Comparison of ENCODE assay signal across 1 cellular context in genomic region chr5:142767925-142768324, GRCh38.
TF ChIP-seq lines count a peak whose summit lies in the region.

No MANE protein-coding gene starts in this region.

TF ChIP-seq in H1, 55 proteins besides CTCF, POLR2A, EP300 and RAD21 (continued from another document):
- TF ChIP-seq SRF (IDR thresholded peaks at IDR 0.05; ENCODE audit: low read depth, low read length) (peak; percentile 77), CHD1 (IDR thresholded peaks at IDR 0.05; ENCODE audit: low read depth, low read length) (no peak), TCF12 (IDR thresholded peaks at IDR 0.05; ENCODE audit: low read depth, low read length) (no peak), HDAC6 (IDR thresholded peaks at IDR 0.05; ENCODE audit: low read depth, low read length) (no peak), ZNF274 (IDR thresholded peaks at IDR 0.05; ENCODE audit: borderline replicate concordance, extremely low read depth, low read length) (no peak)
